ENCODE assay signal across 7 cellular contexts in the genomic region with DNA sequence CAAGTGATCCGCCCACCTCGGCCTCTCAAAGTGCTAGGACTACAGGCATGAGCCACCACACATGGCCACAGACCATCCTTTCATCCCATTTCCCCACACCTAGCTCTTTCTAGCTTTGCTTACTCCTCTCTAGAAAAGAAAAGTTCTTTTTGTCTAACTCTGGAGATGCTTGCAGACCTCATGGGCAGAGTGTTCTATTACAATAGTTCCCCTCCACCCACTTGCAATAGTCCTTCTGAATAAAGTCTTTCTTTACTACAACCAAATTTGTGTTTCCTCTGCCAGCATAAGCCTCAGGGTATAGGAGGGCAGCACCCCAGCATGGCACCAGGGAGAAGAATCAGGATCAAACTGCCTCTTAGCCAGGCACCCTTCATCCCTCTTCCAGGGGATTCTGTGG.
"Had no signal": no experiment of that assay in that cellular context is flagged by ENCODE, and none has a peak within 500 bp of the region (broad histone marks: within the 10 kb centered on the region; RNA-seq: fewer than 3 reads in every experiment).

No MANE protein-coding gene starts in this region.

- H3K4me3 Mint-ChIP-seq: HFFc6 had no signal

- ATAC-seq: HCT116, K562 had no signal

- DNase-seq: GM23248, GOT3, H7, HFFc6, IMR-90 had no signal

- H3K27ac Mint-ChIP-seq: HFFc6 had no signal
